Comparison of ENCODE assay signal across 10 cellular contexts in the genomic region with DNA sequence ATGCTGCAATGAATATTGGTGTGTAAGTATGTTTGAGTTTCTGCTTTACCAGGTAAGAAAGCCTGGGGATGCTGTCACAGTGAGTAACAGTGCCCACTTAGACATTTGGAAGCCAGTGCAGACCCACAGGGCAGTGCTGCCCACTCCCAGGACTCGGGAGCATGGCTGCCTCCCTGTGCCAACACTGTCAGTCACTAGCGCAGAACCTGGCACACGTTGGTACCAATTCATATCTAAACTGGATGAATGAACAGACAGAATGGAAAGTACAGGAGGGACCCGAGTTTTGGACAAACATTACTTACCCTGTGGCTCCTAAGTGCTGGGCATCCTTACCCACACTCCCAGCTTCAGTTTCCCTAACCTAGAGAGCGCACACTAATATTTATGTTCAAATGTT. TPM values are rescaled to one million over a fixed set of nuclear protein-coding genes. Genes with fewer than 3 reads are reported as not detected.
DNase-seq lines count a peak whose midpoint lies in the region; ATAC-seq and TF ChIP-seq lines count a peak whose summit lies in the region.
"Had no signal": no experiment of that assay in that cellular context is flagged by ENCODE, and none has a peak within 500 bp of the region (broad histone marks: within the 10 kb centered on the region; RNA-seq: fewer than 3 reads in every experiment).

No MANE protein-coding gene starts in this region.

- DNase-seq in G401 (ENCODE audit: low spot score), result peak; percentile 43
- peak; percentile 23 to 32 for DNase-seq in activated T-cell treated with anti-CD3 and anti-CD28 coated beads, Interleukin-2, amount 50 U/mL, for 48 hours
- DNase-seq in HK-2 (ENCODE audit: unreplicated experiment), result no peak
- no peak for DNase-seq in ecto neural progenitor cell (ENCODE audit: low spot score)
- DNase-seq in iPS-NIHi7 (ENCODE audit: extremely low spot score), result no peak
- DNase-seq: KG1, kidney glomerular epithelial cell had no signal

- H3K4me2 ChIP-seq in skeletal muscle satellite cell (ENCODE audit: low read length), result peak overlapping the region; percentile 99

- TF ChIP-seq POLR2A in gastroesophageal sphincter (IDR thresholded peaks at IDR 0.05), result no peak

- H3K9me3 ChIP-seq in gastroesophageal sphincter (no peaks in the 10 kb centered on the region), skeletal muscle satellite cell (replicated peaks; ENCODE audit: low read length) (no peaks in the 10 kb centered on the region)

- H3K36me3 ChIP-seq in gastroesophageal sphincter (peaks cover 0 to 7% of the 10 kb centered on the region in 2 donors), skeletal muscle satellite cell (ENCODE audit: insufficient read depth, low read length) (no peaks in the 10 kb centered on the region)

- H3K27me3 ChIP-seq in gastroesophageal sphincter (no peaks in the 10 kb centered on the region), skeletal muscle satellite cell (ENCODE audit: control insufficient read depth, insufficient read depth, low read length) (no peaks in the 10 kb centered on the region)

- H3K4me3 ChIP-seq in gastroesophageal sphincter, result peak overlapping the region in 1 of 2 donors; percentile 88
- H3K4me3 ChIP-seq in skeletal muscle satellite cell (ENCODE audit: low read length), result peak overlapping the region; percentile 89

- ATAC-seq in gastroesophageal sphincter (no peak), HG03457 (IDR thresholded peaks at IDR 0.05; ENCODE audit: unreplicated experiment) (no peak)

- in situ Hi-C loops in G401 (cut with HindIII; ENCODE audit: low sequenced_read_pairs), result no loop called here

- H3K9ac ChIP-seq in skeletal muscle satellite cell (ENCODE audit: low read depth, low read length), result peak overlapping the region; percentile 96

- no peak for TF ChIP-seq EP300 in gastroesophageal sphincter (IDR thresholded peaks at IDR 0.05)

- 63 to 65% methylated on average over 3 to 5 of the region's 5 CpGs for WGBS in gastroesophageal sphincter (ENCODE audit: low coverage in 1 of 2), 2 donors

- TF ChIP-seq CTCF in gastroesophageal sphincter (IDR thresholded peaks at IDR 0.05), result no peak

- H3K27ac ChIP-seq in gastroesophageal sphincter, result peak overlapping the region; percentile 93 to 100 (median 96)

- H3K4me1 ChIP-seq in gastroesophageal sphincter (peaks cover 3 to 52% (median 30%) of the 10 kb centered on the region in 3 donors), skeletal muscle satellite cell (ENCODE audit: control insufficient read depth, insufficient read depth, low read length) (peaks cover 40% of the 10 kb centered on the region)

RNA-seq across cellular contexts. Expression of gene EVA1C, which starts 1.6 kb away (rescaled TPM):
- total RNA-seq in G401 (2014; rRNA removed; shearing (Covaris generic)), result 2.3 TPM in 1 of 2 replicates, not detected in the other
- 10 to 100 TPM; 43.1 to 71.4 (median 51.1) TPM for total RNA-seq in gastroesophageal sphincter
- 5.9 and 7.6 TPM in 2 replicates for total RNA-seq in skeletal muscle satellite cell (2012; rRNA removed)

RNA-seq across cellular contexts. Expression of gene URB1, which starts 18.1 kb away (rescaled TPM):
- total RNA-seq in G401 (2014; rRNA removed; shearing (Covaris generic)), result 12.6 and 20.9 TPM in 2 replicates
- 10 to 100 TPM; 18.3 to 26.9 (median 20.7) TPM for total RNA-seq in gastroesophageal sphincter
- 29.5 and 34.0 TPM in 2 replicates for total RNA-seq in skeletal muscle satellite cell (2012; rRNA removed)

Comparison
In these comparisons a context has a peak if more than half of its experiments do, and no peak if none do; other contexts are left out.
1. DNase-seq: peak in G401 (single experiment) and activated T-cell treated with anti-CD3 and anti-CD28 coated beads, Interleukin-2, amount 50 U/mL, for 48 hours (2 of 2); none in HK-2 (single experiment), ecto neural progenitor cell (single experiment) and iPS-NIHi7 (single experiment).
2. RNA of gene EVA1C, which starts 1.6 kb away (total RNA-seq): 43.1 to 71.4 TPM in gastroesophageal sphincter; 2.3 TPM in G401; every median in the first group is over 10 times any median in the second.